8 cellular contexts compared by ENCODE assay signal in the genomic region with DNA sequence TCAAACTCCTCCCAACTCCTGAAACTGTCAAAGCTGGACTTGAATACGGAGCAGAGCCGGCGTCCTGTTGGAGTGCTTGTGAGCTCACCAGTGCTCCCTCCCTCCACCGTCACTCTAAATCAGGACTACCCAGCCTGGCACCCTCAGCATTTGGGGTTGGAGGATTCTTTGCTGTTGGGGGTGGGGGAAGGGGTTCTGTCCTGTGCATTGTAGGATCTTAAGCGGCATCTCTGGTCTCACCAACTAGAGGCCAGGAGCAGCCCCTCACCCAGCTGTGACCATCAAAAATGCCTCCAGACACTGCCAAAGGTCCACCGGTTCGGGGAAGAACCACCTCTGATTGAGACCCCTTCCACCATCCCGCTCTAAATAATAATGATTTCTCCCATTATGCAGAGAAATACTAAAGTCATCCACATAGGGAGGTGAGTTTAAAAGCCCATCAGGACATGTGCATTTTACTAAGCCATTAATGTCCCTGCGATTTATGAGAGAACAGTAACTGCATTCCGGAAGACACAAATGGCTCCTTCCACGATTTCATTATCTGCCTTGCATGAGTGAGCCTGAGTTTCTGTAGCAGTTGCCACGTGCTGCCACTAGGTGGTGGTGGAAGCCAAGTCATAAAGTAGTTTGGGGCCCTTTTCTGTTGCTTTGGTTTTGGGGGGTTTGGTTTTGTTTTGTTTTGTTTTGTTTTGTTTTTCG. TPM values are rescaled to one million over a fixed set of nuclear protein-coding genes. Genes with fewer than 3 reads are reported as not detected.
DNase-seq lines count a peak whose midpoint lies in the region; TF ChIP-seq lines count a peak whose summit lies in the region.

No MANE protein-coding gene starts in this region.

- POLR2A ChIA-PET in activated CD4-positive, alpha-beta memory T cell treated with anti-CD3 and anti-CD28 coated beads for 36 hours (lab: Charles Lee) = no interaction called here

- no peaks in the 10 kb centered on the region for H3K36me3 ChIP-seq in effector memory CD4-positive, alpha-beta T cell (ENCODE audit: control insufficient read depth, insufficient read depth, low read length)

- no peaks in the 10 kb centered on the region for H3K9me3 ChIP-seq in effector memory CD4-positive, alpha-beta T cell (ENCODE audit: control insufficient read depth, low read length)

- peaks cover 2% of the 10 kb centered on the region for H3K27me3 Mint-ChIP-seq in activated CD4-positive, alpha-beta memory T cell treated with anti-CD3 and anti-CD28 coated beads for 36 hours
- no peaks in the 10 kb centered on the region for H3K27me3 Mint-ChIP-seq in Calu3 (ENCODE audit: unreplicated experiment)

- CTCF ChIA-PET in activated CD4-positive, alpha-beta memory T cell treated with anti-CD3 and anti-CD28 coated beads for 36 hours (lab: Charles Lee) = interaction anchor here (0.7 kb wide), 1 partner anchor 334 kb away, joined by 3 read pairs; no protein-coding TSS in a partner anchor
- CTCF ChIA-PET in Calu3 (lab: Charles Lee) = no interaction called here

- DNase-seq in SIG-M5 treated with dmso at 0.1 percent for 504 hours (lab: John Stamatoyannopoulos, UW; ENCODE audit: unreplicated experiment) (peak; percentile 6), SIG-M5 (lab: John Stamatoyannopoulos, UW) (no peak), NCI-H526 (lab: John Stamatoyannopoulos, UW) (peak; percentile 46 to 73), mesenteric fat pad (ENCODE audit: low spot score) (peak; percentile 72), Calu3 (no peak)
- peak; percentile 67 for DNase-seq in activated CD4-positive, alpha-beta memory T cell treated with anti-CD3 and anti-CD28 coated beads for 36 hours
- peak; percentile 22 to 51 (median 29) for DNase-seq in effector memory CD4-positive, alpha-beta T cell
- peak; percentile 21 to 26 for DNase-seq in stimulated activated CD8-positive, alpha-beta memory T cell treated with anti-CD3 and anti-CD28 coated beads, Interleukin-2, amount 100 ng/mL, for 1 hour (ENCODE audit: low read depth in 2 of 2)

- TF ChIP-seq CTCF in Calu3 (IDR thresholded peaks at IDR 0.05; ENCODE audit: unreplicated experiment) = no peak

- BruUV-seq in Calu3 (replicated peaks; lab: Mats Ljungman, UMichigan) = no TSS peak

- H3K36me3 Mint-ChIP-seq in activated CD4-positive, alpha-beta memory T cell treated with anti-CD3 and anti-CD28 coated beads for 36 hours = peaks cover 5% of the 10 kb centered on the region
- H3K36me3 Mint-ChIP-seq in Calu3 (ENCODE audit: insufficient read depth, unreplicated experiment) = no peaks in the 10 kb centered on the region

- H3K27me3 ChIP-seq in effector memory CD4-positive, alpha-beta T cell (replicated peaks; ENCODE audit: control insufficient read depth, insufficient read depth, low read length, poor library complexity, severe bottlenecking) = no peaks in the 10 kb centered on the region

- intact Hi-C loops in activated CD4-positive, alpha-beta memory T cell treated with anti-CD3 and anti-CD28 coated beads for 36 hours (cut with micrococcal nuclease) = loop anchor here (1.0 to 10.0 kb wide), 2 partner anchors 301 to 1052 kb away; no protein-coding TSS in a partner anchor
- intact Hi-C loops in Calu3 (cut with micrococcal nuclease; ENCODE audit: unreplicated experiment) = no loop called here

- no peak overlapping the region for H3K27ac ChIP-seq in effector memory CD4-positive, alpha-beta T cell (ENCODE audit: insufficient read depth, low read length, poor library complexity, severe bottlenecking)

- no peaks in the 10 kb centered on the region for H3K4me1 Mint-ChIP-seq in activated CD4-positive, alpha-beta memory T cell treated with anti-CD3 and anti-CD28 coated beads for 36 hours (ENCODE audit: low read depth)
- H3K4me1 Mint-ChIP-seq in Calu3 (ENCODE audit: low read depth, unreplicated experiment) = no peaks in the 10 kb centered on the region

- no peak overlapping the region for H3K27ac Mint-ChIP-seq in activated CD4-positive, alpha-beta memory T cell treated with anti-CD3 and anti-CD28 coated beads for 36 hours
- H3K27ac Mint-ChIP-seq in Calu3 (ENCODE audit: unreplicated experiment) = no peak overlapping the region

- no peaks in the 10 kb centered on the region for H3K4me1 ChIP-seq in effector memory CD4-positive, alpha-beta T cell (ENCODE audit: control insufficient read depth, insufficient read depth, low read length, poor library complexity, severe bottlenecking)

- H3K9me3 Mint-ChIP-seq in activated CD4-positive, alpha-beta memory T cell treated with anti-CD3 and anti-CD28 coated beads for 36 hours = peaks cover 17% of the 10 kb centered on the region
- peaks cover 8% of the 10 kb centered on the region for H3K9me3 Mint-ChIP-seq in Calu3 (ENCODE audit: low read depth, unreplicated experiment)

- no peak overlapping the region for H3K4me3 Mint-ChIP-seq in activated CD4-positive, alpha-beta memory T cell treated with anti-CD3 and anti-CD28 coated beads for 36 hours
- no peak overlapping the region for H3K4me3 Mint-ChIP-seq in Calu3 (ENCODE audit: low read depth, unreplicated experiment)

- no peak overlapping the region for H3K4me3 ChIP-seq in effector memory CD4-positive, alpha-beta T cell (ENCODE audit: insufficient read depth, low read depth, low read length, poor library complexity, severe bottlenecking)

RNA-seq across cellular contexts. Expression of a gene that starts 16.1 kb away (rescaled TPM):
- not detected for total RNA-seq in activated CD4-positive, alpha-beta memory T cell treated with anti-CD3 and anti-CD28 coated beads for 36 hours
- total RNA-seq in mesenteric fat pad = not detected
- not detected in 2 replicates for total RNA-seq in Calu3 (2022)

RNA-seq across cellular contexts. Expression of a gene that starts 41.3 kb away (rescaled TPM):
- not detected for total RNA-seq in activated CD4-positive, alpha-beta memory T cell treated with anti-CD3 and anti-CD28 coated beads for 36 hours
- not detected for total RNA-seq in mesenteric fat pad
- not detected in 2 replicates for total RNA-seq in Calu3 (2022)

Comparison
In these comparisons a context has a peak if more than half of its experiments do, and no peak if none do; other contexts are left out.
1. DNase-seq: peak in SIG-M5 treated with dmso at 0.1 percent for 504 hours (single experiment), NCI-H526 (2 of 2), activated CD4-positive, alpha-beta memory T cell treated with anti-CD3 and anti-CD28 coated beads for 36 hours (single experiment), effector memory CD4-positive, alpha-beta T cell (3 of 3), mesenteric fat pad (single experiment) and stimulated activated CD8-positive, alpha-beta memory T cell treated with anti-CD3 and anti-CD28 coated beads, Interleukin-2, amount 100 ng/mL, for 1 hour (2 of 2); none in SIG-M5 (single experiment) and Calu3 (single experiment).